Comparison of ENCODE assay signal across 17 cellular contexts in genomic region chr2:42938671-42939370, GRCh38.
DNase-seq lines count a peak whose midpoint lies in the region; ATAC-seq and TF ChIP-seq lines count a peak whose summit lies in the region.
"Had no signal": no experiment of that assay in that cellular context is flagged by ENCODE, and none has a peak within 500 bp of the region (broad histone marks: within the 10 kb centered on the region; RNA-seq: fewer than 3 reads in every experiment).

No MANE protein-coding gene starts in this region.

- no peak overlapping the region for H3K4me3 Mint-ChIP-seq in nephron
- H3K4me3 Mint-ChIP-seq: CD4-positive, alpha-beta memory T cell had no signal

- H3K4me1 Mint-ChIP-seq in nephron = peaks cover 48% of the 10 kb centered on the region

- H3K4me1 ChIP-seq in left ventricle myocardium inferior (peaks cover 63% of the 10 kb centered on the region), heart left ventricle (peaks cover 0 to 61% (median 28%) of the 10 kb centered on the region in 12 donors), stomach (peaks cover 6 to 42% (median 20%) of the 10 kb centered on the region in 4 donors)
- H3K4me1 ChIP-seq: HAP-1 had no signal

- TF ChIP-seq POLR2A in heart left ventricle (IDR thresholded peaks at IDR 0.05) (no peak), stomach (IDR thresholded peaks at IDR 0.05) (no peak)

- H3K36me3 Mint-ChIP-seq in nephron (ENCODE audit: low read depth) = no peaks in the 10 kb centered on the region
- H3K36me3 Mint-ChIP-seq: CD4-positive, alpha-beta memory T cell had no signal

- peak overlapping the region; percentile 6 to 40 (median 27) for H3K27ac Mint-ChIP-seq in nephron

- WGBS in heart left ventricle, 4 donors = 98 to 99% (median 98%) methylated on average over 3 of the region's 3 CpGs
- 80 to 95% (median 91%) methylated on average over 3 of the region's 3 CpGs for WGBS in stomach, 5 donors

- H3K27ac ChIP-seq in left ventricle myocardium inferior (replicated peaks) (peak overlapping the region; percentile 42), heart left ventricle (no peak overlapping the region), stomach (peak overlapping the region in 3 of 5 donors; percentile 35 to 38 (median 36))

- no peak for TF ChIP-seq EP300 in stomach (IDR thresholded peaks at IDR 0.05)

- ATAC-seq in heart left ventricle (no peak), GM18870 (IDR thresholded peaks at IDR 0.05; ENCODE audit: unreplicated experiment) (no peak), HG03469 (IDR thresholded peaks at IDR 0.05; ENCODE audit: unreplicated experiment) (no peak), GM18867 (IDR thresholded peaks at IDR 0.05; ENCODE audit: unreplicated experiment) (no peak)
- ATAC-seq: PC-3 had no signal

- intact Hi-C loops in left ventricle myocardium inferior (cut with micrococcal nuclease) = no loop called here
- intact Hi-C loops in heart left ventricle (cut with DNase I) = loop anchor here in 1 of 10 donors (5.0 kb wide), 1 partner anchor 82 kb away; no protein-coding TSS in a partner anchor
- intact Hi-C loops in stomach (cut with DNase I; ENCODE audit: low total_unique reads) = no loop called here

- no peak overlapping the region for H3K4me3 ChIP-seq in left ventricle myocardium inferior
- H3K4me3 ChIP-seq in heart left ventricle = no peak overlapping the region
- H3K4me3 ChIP-seq in stomach = no peak overlapping the region
- H3K4me3 ChIP-seq: HAP-1 had no signal

- TF ChIP-seq CTCF in left ventricle myocardium inferior (IDR thresholded peaks at IDR 0.05; ENCODE audit: borderline replicate concordance) (no peak), heart left ventricle (IDR thresholded peaks at IDR 0.05) (no peak), nephron (IDR thresholded peaks at IDR 0.05; ENCODE audit: unreplicated experiment in 3 of 3) (no peak), stomach (IDR thresholded peaks at IDR 0.05) (no peak)

- H3K27me3 ChIP-seq in left ventricle myocardium inferior (ENCODE audit: low read depth) (no peaks in the 10 kb centered on the region), heart left ventricle (no peaks in the 10 kb centered on the region), stomach (no peaks in the 10 kb centered on the region)

- H3K36me3 ChIP-seq in left ventricle myocardium inferior = no peaks in the 10 kb centered on the region
- no peaks in the 10 kb centered on the region for H3K36me3 ChIP-seq in heart left ventricle
- H3K36me3 ChIP-seq in stomach = no peaks in the 10 kb centered on the region
- H3K36me3 ChIP-seq: HAP-1 had no signal

- H3K27me3 Mint-ChIP-seq in nephron (ENCODE audit: low read depth) = peaks cover 3% of the 10 kb centered on the region
- H3K27me3 Mint-ChIP-seq: CD4-positive, alpha-beta memory T cell had no signal

- H3K9me3 ChIP-seq in left ventricle myocardium inferior (replicated peaks) = no peaks in the 10 kb centered on the region
- H3K9me3 ChIP-seq in heart left ventricle = no peaks in the 10 kb centered on the region
- H3K9me3 ChIP-seq in stomach = no peaks in the 10 kb centered on the region
- H3K9me3 ChIP-seq: HAP-1 had no signal

- no peaks in the 10 kb centered on the region for H3K9me3 Mint-ChIP-seq in nephron
- H3K9me3 Mint-ChIP-seq: CD4-positive, alpha-beta memory T cell had no signal

- DNase-seq in left ventricle myocardium inferior = no peak
- no peak for DNase-seq in heart left ventricle
- DNase-seq in stomach = no peak
- no peak for DNase-seq in inferior parietal cortex (ENCODE audit: extremely low spot score)
- DNase-seq: Calu3; CD4-positive, alpha-beta memory T cell; DMS53; NCI-H1436 treated with DMSO at 0.1 percent for 48 hours; NCI-H2029 treated with DMSO at 0.1 percent for 48 hours; NCI-H510A treated with DMSO at 0.1 percent for 48 hours; NCI-H82; PC-3 had no signal

Comparison
In these comparisons a context has a peak if more than half of its experiments do, and no peak if none do; other contexts are left out.
1. H3K27ac ChIP-seq: peak in left ventricle myocardium inferior (single experiment) and stomach (3 of 5); none in heart left ventricle (0 of 12).